Comparison of ENCODE assay signal across 8 cellular contexts in genomic region chr17:30697619-30698460, GRCh38.
DNase-seq lines count a peak whose midpoint lies in the region; ATAC-seq and TF ChIP-seq lines count a peak whose summit lies in the region.
"Not testable (repeated sequence)": the region's sequence is repeated elsewhere in the genome, so short reads cannot be mapped to it uniquely, and the experiment has no call there.

No MANE protein-coding gene starts in this region.

- not testable (repeated sequence) for H3K27ac Mint-ChIP-seq in activated CD4-positive, alpha-beta T cell treated with anti-CD3 and anti-CD28 coated beads for 36 hours

- POLR2A ChIA-PET in activated CD4-positive, alpha-beta T cell treated with anti-CD3 and anti-CD28 coated beads for 36 hours (lab: Charles Lee), result interaction anchor here (0.6 kb wide), 1 partner anchor 14 kb away, joined by 3 read pairs; no protein-coding TSS in a partner anchor

- peak; percentile 82 for ATAC-seq in activated CD4-positive, alpha-beta T cell treated with anti-CD3 and anti-CD28 coated beads for 36 hours

- not testable (repeated sequence) for H3K27me3 ChIP-seq in HUES6 (ENCODE audit: control insufficient read depth, insufficient read depth, low read length); mammary epithelial cell (ENCODE audit: insufficient read depth, low read length); iPS DF 6.9 (ENCODE audit: control insufficient read depth, insufficient read depth, low read length); thyroid gland

- intact Hi-C loops in activated CD4-positive, alpha-beta T cell treated with anti-CD3 and anti-CD28 coated beads for 36 hours (cut with DNase I, micrococcal nuclease); thyroid gland (cut with DNase I): not testable (repeated sequence)
- intact Hi-C loops in mammary epithelial cell (cut with micrococcal nuclease), result loop anchor here (5.0 to 10.0 kb wide), 2 partner anchors 93 to 221 kb away; partner anchors contain the start of gene GOSR1

- not testable (repeated sequence) for H4K20me1 ChIP-seq in mammary epithelial cell (ENCODE audit: insufficient read depth, low read length)

- dilution Hi-C loops in mammary epithelial cell (cut with HindIII; ENCODE audit: low sequenced_read_pairs), result not testable (repeated sequence)

- not testable (repeated sequence) for H3K9me3 ChIP-seq in HUES6 (ENCODE audit: control insufficient read depth, insufficient read depth, low read depth, low read length); mammary epithelial cell (replicated peaks; ENCODE audit: insufficient read depth, low read length); iPS DF 6.9 (ENCODE audit: control insufficient read depth, insufficient read depth, low read length); thyroid gland

- H3K36me3 Mint-ChIP-seq in activated CD4-positive, alpha-beta T cell treated with anti-CD3 and anti-CD28 coated beads for 36 hours (ENCODE audit: low read depth), result not testable (repeated sequence)

- H3K27ac ChIP-seq in HUES6 (ENCODE audit: low read depth, low read length); mammary epithelial cell (ENCODE audit: insufficient read depth, low read depth, low read length); iPS DF 6.9 (ENCODE audit: low read length); thyroid gland: not testable (repeated sequence)

- peak overlapping the region; percentile 70 for H3K4me3 Mint-ChIP-seq in activated CD4-positive, alpha-beta T cell treated with anti-CD3 and anti-CD28 coated beads for 36 hours

- TF ChIP-seq CTCF in mammary epithelial cell (conservative IDR thresholded peaks at IDR 0.05 in 1 of 2, IDR thresholded peaks at IDR 0.05 in 1 of 2; ENCODE audit: extremely low read depth in 1 of 2, insufficient read depth in 1 of 2, low read depth in 1 of 2, low read length in 2 of 2), result peak; percentile 50 to 77
- peak; percentile 70 to 97 (median 90) for TF ChIP-seq CTCF in thyroid gland (IDR thresholded peaks at IDR 0.05)

- TF ChIP-seq POLR2A in thyroid gland (IDR thresholded peaks at IDR 0.05), result not testable (repeated sequence)

- H3K4me1 ChIP-seq in HUES6 (ENCODE audit: control insufficient read depth, insufficient read depth, low read length) (peaks cover 14% of the 10 kb centered on the region), thyroid gland (peaks cover 3 to 10% of the 10 kb centered on the region in 2 donors)
- H3K4me1 ChIP-seq in mammary epithelial cell (ENCODE audit: insufficient read depth, low read length); iPS DF 6.9 (ENCODE audit: control insufficient read depth, insufficient read depth, low read length): not testable (repeated sequence)

- peak overlapping the region; percentile 38 for H3K9ac ChIP-seq in HUES6 (ENCODE audit: low read length)
- H3K9ac ChIP-seq in mammary epithelial cell (ENCODE audit: insufficient read depth, low read length), result not testable (repeated sequence)

- peak overlapping the region; percentile 84 for H2AFZ ChIP-seq in mammary epithelial cell (ENCODE audit: low read depth, low read length)

- 2% methylated on average over 17 of the region's 32 CpGs for WGBS in mammary epithelial cell (ENCODE audit: low coverage, missing lambda C conversion rate)
- no CpG with 5 or more reads among the region's 32 CpGs for WGBS in iPS DF 6.9 (ENCODE audit: insufficient coverage, insufficient read length)
- 6 to 9% methylated on average over 26 to 30 of the region's 32 CpGs for WGBS in thyroid gland, 2 donors

- H3K4me1 Mint-ChIP-seq in activated CD4-positive, alpha-beta T cell treated with anti-CD3 and anti-CD28 coated beads for 36 hours, result peaks cover 10% of the 10 kb centered on the region

- not testable (repeated sequence) for H3K36me3 ChIP-seq in HUES6 (ENCODE audit: control insufficient read depth, insufficient read depth, low read length); mammary epithelial cell (ENCODE audit: insufficient read depth, low read length); iPS DF 6.9 (ENCODE audit: control insufficient read depth, insufficient read depth, low read length); thyroid gland

- CTCF ChIA-PET in activated CD4-positive, alpha-beta T cell treated with anti-CD3 and anti-CD28 coated beads for 36 hours (lab: Charles Lee), result interaction anchor here (0.6 to 1.3 kb wide), 4 partner anchors 9 to 142 kb away, joined by 3 to 4 read pairs (median 4); no protein-coding TSS in a partner anchor
- CTCF ChIA-PET in mammary epithelial cell (lab: Charles Lee; ENCODE audit: low non-redundant PET), result interaction anchor here (0.5 to 0.7 kb wide), 2 partner anchors 11 to 666 kb away, joined by 3 to 4 read pairs; no protein-coding TSS in a partner anchor

- H3K9me3 Mint-ChIP-seq in activated CD4-positive, alpha-beta T cell treated with anti-CD3 and anti-CD28 coated beads for 36 hours (ENCODE audit: low read depth), result not testable (repeated sequence)

- H3K4me3 ChIP-seq in HUES6 (ENCODE audit: low read depth, low read length) (peak overlapping the region; percentile 56), mammary epithelial cell (replicated peaks in 1 of 3; ENCODE audit: insufficient read depth in 1 of 3, low read depth in 2 of 3, low read length in 3 of 3) (peak overlapping the region; percentile 42 to 47 (median 47)), iPS DF 6.9 (ENCODE audit: low read length) (peak overlapping the region; percentile 24; the same call in 1 of the 2 replicates)
- not testable (repeated sequence) for H3K4me3 ChIP-seq in thyroid gland (replicated peaks in 1 of 3)

- H3K27me3 Mint-ChIP-seq in activated CD4-positive, alpha-beta T cell treated with anti-CD3 and anti-CD28 coated beads for 36 hours, result not testable (repeated sequence)

- H3K4me2 ChIP-seq in mammary epithelial cell (ENCODE audit: insufficient read depth, low read depth, low read length), result peak overlapping the region; percentile 49

- not testable (repeated sequence) for H3K79me2 ChIP-seq in mammary epithelial cell (ENCODE audit: insufficient read depth, low read length)

- not testable (repeated sequence) for BruUV-seq in mammary epithelial cell (replicated peaks; lab: Mats Ljungman, UMichigan)

- peak; percentile 56 for DNase-seq in EH (ENCODE audit: low read depth)
- DNase-seq in NCI-H69 (lab: John Stamatoyannopoulos, UW), result peak; percentile 87
- peak; percentile 85 for DNase-seq in activated CD4-positive, alpha-beta T cell treated with anti-CD3 and anti-CD28 coated beads for 36 hours
- peak; percentile 77 for DNase-seq in mammary epithelial cell
- peak; percentile 64 for DNase-seq in iPS DF 6.9 (ENCODE audit: low read depth, low spot score)
- DNase-seq in retina, result peak; percentile 87
- DNase-seq in thyroid gland, result peak; percentile 76 to 79

- in situ Hi-C loops in mammary epithelial cell (cut with MboI; ENCODE audit: low sequenced_read_pairs in 2 of 2), result not testable (repeated sequence)
